ENCODE assay signal across 8 cellular contexts in the genomic region with DNA sequence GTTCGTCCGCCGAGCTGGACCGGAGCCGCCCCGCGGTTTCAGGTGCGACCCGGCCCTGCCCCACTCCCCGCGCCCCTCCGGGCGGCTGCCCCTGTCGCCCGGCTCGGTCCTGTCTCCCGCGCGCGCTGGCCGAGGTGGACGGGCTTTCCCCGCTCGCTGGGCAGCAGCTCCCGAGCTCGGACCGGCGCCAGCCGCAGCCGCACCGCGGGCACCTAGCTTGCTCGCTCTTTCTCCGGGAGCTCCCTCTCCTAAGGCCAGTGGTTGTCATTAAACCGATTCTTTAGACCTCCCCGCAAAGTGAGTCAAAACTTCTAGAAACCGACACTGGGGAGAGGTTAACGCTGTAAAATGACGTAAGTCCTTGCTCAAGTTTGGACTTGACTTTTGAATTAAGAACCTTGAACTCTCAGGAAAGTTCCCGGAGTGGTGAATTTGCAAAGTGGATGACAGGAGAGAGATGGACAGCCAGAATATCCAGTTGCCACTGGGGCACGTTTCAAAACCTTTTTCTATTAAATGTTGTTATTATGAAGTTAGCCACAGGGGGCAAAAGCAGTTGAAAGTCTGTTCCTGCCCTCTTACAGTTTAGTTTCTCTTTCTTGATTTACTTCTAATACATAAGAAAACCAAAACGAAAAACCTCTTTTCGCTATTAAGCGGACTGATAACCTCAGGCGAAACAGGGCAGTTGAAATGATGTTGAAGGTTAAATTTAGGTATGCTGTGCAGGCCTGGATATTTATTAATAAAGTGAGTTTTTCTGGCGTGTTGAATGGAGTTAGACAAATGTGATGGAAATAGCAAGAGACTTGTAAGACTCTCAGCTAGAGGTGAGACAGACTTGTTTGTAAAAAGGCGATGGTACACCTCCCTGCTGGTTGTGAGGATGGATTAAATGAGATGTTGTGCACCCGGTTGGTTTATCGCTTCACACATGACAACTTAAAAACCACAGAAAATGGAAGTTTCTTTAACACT. TPM values are rescaled to one million over a fixed set of nuclear protein-coding genes. Genes with fewer than 3 reads are reported as not detected.
A peak's percentile ranks its signal among the peaks of the same experiment; 100 is the strongest.
DNase-seq lines count a peak whose midpoint lies in the region; ATAC-seq and TF ChIP-seq lines count a peak whose summit lies in the region.

No MANE protein-coding gene starts in this region.

- H3K4me3 Mint-ChIP-seq in GM23338 (peak overlapping the region; percentile 87), glutamatergic neuron (ENCODE audit: unreplicated experiment) (peak overlapping the region; percentile 88)
- H3K4me3 Mint-ChIP-seq in activated naive CD8-positive, alpha-beta T cell treated with anti-CD3 and anti-CD28 coated beads for 36 hours: peak overlapping the region; percentile 90

- H4K20me1 ChIP-seq in GM23338 (replicated peaks; ENCODE audit: insufficient read depth): peaks cover 7% of the 10 kb centered on the region; the same call in 1 of the 2 replicates

- H3K4me3 ChIP-seq in GM06990 (replicated peaks; ENCODE audit: low read depth, low read length): peak overlapping the region; percentile 99
- peak overlapping the region; percentile 81 for H3K4me3 ChIP-seq in GM23338
- H3K4me3 ChIP-seq in SJCRH30: peak overlapping the region; percentile 88

- H3K9me2 ChIP-seq in GM23338 (ENCODE audit: insufficient read depth): peaks cover 12% of the 10 kb centered on the region

- H3K36me3 ChIP-seq in GM06990 (ENCODE audit: control insufficient read depth, insufficient read depth, low read length) (no peaks in the 10 kb centered on the region), GM23338 (ENCODE audit: insufficient read depth) (peaks cover 4% of the 10 kb centered on the region; the same call in 1 of the 2 replicates), SJCRH30 (peaks cover 5% of the 10 kb centered on the region; the same call in 1 of the 2 replicates)

- ATAC-seq in GM23338 (peak; percentile 72), omental fat pad (ENCODE audit: low FRiP score) (peak; percentile 80)

- peak overlapping the region; percentile 99 for H3K4me2 ChIP-seq in GM23338

- H3K9me3 Mint-ChIP-seq in GM23338 (peaks cover 45% of the 10 kb centered on the region), glutamatergic neuron (ENCODE audit: unreplicated experiment) (peaks cover 14% of the 10 kb centered on the region)
- peaks cover 9% of the 10 kb centered on the region for H3K9me3 Mint-ChIP-seq in activated naive CD8-positive, alpha-beta T cell treated with anti-CD3 and anti-CD28 coated beads for 36 hours

- DNase-seq in GM06990 (ENCODE audit: extremely low read depth, insufficient read length): peak; percentile 72
- peak; percentile 54 for DNase-seq in GM23338 (ENCODE audit: low spot score)
- DNase-seq in KG1 (lab: John Stamatoyannopoulos, UW): peak; percentile 62
- peak; percentile 49 to 78 for DNase-seq in SJCRH30
- DNase-seq in activated naive CD8-positive, alpha-beta T cell treated with anti-CD3 and anti-CD28 coated beads for 36 hours: no peak
- peak; percentile 53 for DNase-seq in glutamatergic neuron
- DNase-seq in omental fat pad (ENCODE audit: low spot score): peak; percentile 25
- no peak for DNase-seq in NCI-H1048 (lab: John Stamatoyannopoulos, UW)

- H3K27me3 Mint-ChIP-seq in GM23338 (ENCODE audit: insufficient read depth, low read depth, poor library complexity) (peaks cover 15% of the 10 kb centered on the region), glutamatergic neuron (ENCODE audit: unreplicated experiment) (peaks cover 5% of the 10 kb centered on the region)
- H3K27me3 Mint-ChIP-seq in activated naive CD8-positive, alpha-beta T cell treated with anti-CD3 and anti-CD28 coated beads for 36 hours: no peaks in the 10 kb centered on the region

- TF ChIP-seq CTCF in GM06990 (IDR thresholded peaks at IDR 0.05; ENCODE audit: insufficient read depth, low read length, poor library complexity, severe bottlenecking): peak; percentile 42
- TF ChIP-seq CTCF in GM23338 (conservative IDR thresholded peaks at IDR 0.05; ENCODE audit: low read depth in 2 of 2): peak in 1 of 2 experiments; percentile 27; a peak in 1 of 4 replicates
- TF ChIP-seq CTCF in glutamatergic neuron (IDR thresholded peaks at IDR 0.05; ENCODE audit: partially characterized antibody, unreplicated experiment): peak; percentile 71
- no peak for TF ChIP-seq CTCF in omental fat pad (IDR thresholded peaks at IDR 0.05)

- H3K4me1 Mint-ChIP-seq in GM23338 (peaks cover 6% of the 10 kb centered on the region), glutamatergic neuron (ENCODE audit: low read depth, unreplicated experiment) (no peaks in the 10 kb centered on the region)
- H3K4me1 Mint-ChIP-seq in activated naive CD8-positive, alpha-beta T cell treated with anti-CD3 and anti-CD28 coated beads for 36 hours: peaks cover 34% of the 10 kb centered on the region

- peaks cover 10% of the 10 kb centered on the region; the same call in 1 of the 2 replicates for H3F3A ChIP-seq in GM23338 (replicated peaks; ENCODE audit: low read depth)

- H3K79me2 ChIP-seq in GM23338 (replicated peaks; ENCODE audit: insufficient read depth): peaks cover 42% of the 10 kb centered on the region

- peaks cover 10% of the 10 kb centered on the region; the same call in 1 of the 2 replicates for H3K4me1 ChIP-seq in GM23338 (ENCODE audit: insufficient read depth)
- no peaks in the 10 kb centered on the region for H3K4me1 ChIP-seq in SJCRH30

- no peaks in the 10 kb centered on the region; the same call in 1 of the 2 replicates for H3K9me3 ChIP-seq in SJCRH30 (replicated peaks)

- H3K27ac Mint-ChIP-seq in GM23338 (no peak overlapping the region), glutamatergic neuron (ENCODE audit: unreplicated experiment) (no peak overlapping the region)
- peak overlapping the region; percentile 98 for H3K27ac Mint-ChIP-seq in activated naive CD8-positive, alpha-beta T cell treated with anti-CD3 and anti-CD28 coated beads for 36 hours

- H2AFZ ChIP-seq in GM23338: peak overlapping the region; percentile 67; the same call in 1 of the 2 replicates

- H3K27ac ChIP-seq in GM23338 (ENCODE audit: low read depth) (no peak overlapping the region), SJCRH30 (peak overlapping the region; percentile 71)

- H3K36me3 Mint-ChIP-seq in GM23338 (ENCODE audit: low read depth) (peaks cover 41% of the 10 kb centered on the region), glutamatergic neuron (ENCODE audit: unreplicated experiment) (peaks cover 28% of the 10 kb centered on the region)
- peaks cover 36% of the 10 kb centered on the region for H3K36me3 Mint-ChIP-seq in activated naive CD8-positive, alpha-beta T cell treated with anti-CD3 and anti-CD28 coated beads for 36 hours

- no peaks in the 10 kb centered on the region for H3K27me3 ChIP-seq in GM06990 (replicated peaks; ENCODE audit: control insufficient read depth, insufficient read depth, low read length)
- H3K27me3 ChIP-seq in GM23338 (ENCODE audit: insufficient read depth): peaks cover 22% of the 10 kb centered on the region
- no peaks in the 10 kb centered on the region for H3K27me3 ChIP-seq in SJCRH30

TF ChIP-seq in GM23338, 12 proteins besides CTCF, POLR2A, EP300 and RAD21:
- no peak for TF ChIP-seq STAT1 (IDR thresholded peaks at IDR 0.05; ENCODE audit: unreplicated experiment)
- TF ChIP-seq EZH2phosphoT487 (IDR thresholded peaks at IDR 0.05; ENCODE audit: unreplicated experiment): no peak
- 0 out of 2 replicates have a peak, but pooled peaks have one; percentile 26 for TF ChIP-seq CREB1 (CRISPR knock-in tag; IDR thresholded peaks at IDR 0.05; ENCODE audit: low read depth)

RNA-seq across cellular contexts. Expression of gene PI4K2B, which starts 0.8 kb away (rescaled TPM):
- total RNA-seq in GM23338 (2014; rRNA removed; shearing (Covaris generic)): 21.4 and 23.4 TPM in 2 replicates
- polyA plus RNA-seq in GM23338 (2016; fragmentation: Nextera tagmentation; extraction: Ambion mirVana): 5.1 and 6.7 TPM in 2 replicates
- 21.9 and 26.4 TPM in 2 replicates for total RNA-seq in SJCRH30 (2014; rRNA removed; shearing (Covaris generic))
- total RNA-seq in activated naive CD8-positive, alpha-beta T cell treated with anti-CD3 and anti-CD28 coated beads for 36 hours: 10 to 100 TPM; 43.2 to 44.9 TPM
- total RNA-seq in glutamatergic neuron (ENCODE audit: unreplicated experiment) (2.9 TPM), omental fat pad (10 to 100 TPM in 3 of 4 donors, 1 to 10 TPM in 1; 8.0 to 16.6 (median 15.0) TPM)

Comparison
In these comparisons a context has a peak if more than half of its experiments do, and no peak if none do; other contexts are left out.
1. DNase-seq: peak in GM06990 (single experiment), GM23338 (single experiment), KG1 (single experiment), SJCRH30 (2 of 2), glutamatergic neuron (single experiment) and omental fat pad (single experiment); none in activated naive CD8-positive, alpha-beta T cell treated with anti-CD3 and anti-CD28 coated beads for 36 hours (single experiment) and NCI-H1048 (single experiment).
2. CTCF ChIP-seq: peak in GM06990 (single experiment) and glutamatergic neuron (single experiment); none in omental fat pad (0 of 3).
3. Peak in every context shown above with its lines, with median percentiles within 50 percentile points of each other: H3K4me3 ChIP-seq and H3K4me3 Mint-ChIP-seq.